ENCODE assay signal across 8 cellular contexts in genomic region chr12:112419269-112420133, GRCh38. TPM values are rescaled to one million over a fixed set of nuclear protein-coding genes. Genes with fewer than 3 reads are reported as not detected.
DNase-seq lines count a peak whose midpoint lies in the region; ATAC-seq, FAIRE-seq and TF ChIP-seq lines count a peak whose summit lies in the region.

No MANE protein-coding gene starts in this region.

- peak overlapping the region; percentile 89 for H3K9ac ChIP-seq in OCI-LY1 (ENCODE audit: low read length)
- H3K9ac ChIP-seq in kidney (ENCODE audit: low read length in 2 of 2) = peak overlapping the region; percentile 50 to 97

- H3F3A ChIP-seq in OCI-LY1 (ENCODE audit: insufficient read depth, low read length) = no peaks in the 10 kb centered on the region

- H3K79me2 ChIP-seq in OCI-LY1 (ENCODE audit: insufficient read depth, low read length) = peaks cover 54% of the 10 kb centered on the region

- DNase-seq in SIG-M5 treated with dmso at 0.1 percent for 504 hours (lab: John Stamatoyannopoulos, UW; ENCODE audit: unreplicated experiment) (peak; percentile 74), SIG-M5 (lab: John Stamatoyannopoulos, UW) (no peak), breast epithelium (ENCODE audit: low spot score in 2 of 2) (peak; percentile 72 to 77), kidney (peak; percentile 88)
- DNase-seq in stimulated activated CD8-positive, alpha-beta memory T cell treated with anti-CD3 and anti-CD28 coated beads, Interleukin-7, amount 100 ng/mL, for 24 hours (ENCODE audit: low read depth) = peak; percentile 15

- no peak for FAIRE-seq in kidney (lab: Jason Lieb, UNC)

- H3K27me3 ChIP-seq in OCI-LY1 (ENCODE audit: insufficient read depth, low read length) (no peaks in the 10 kb centered on the region), breast epithelium (no peaks in the 10 kb centered on the region)

- no peaks in the 10 kb centered on the region for H4K20me1 ChIP-seq in OCI-LY1 (ENCODE audit: insufficient read depth, low read length)

- peak overlapping the region; percentile 98 for H3K4me2 ChIP-seq in OCI-LY1 (ENCODE audit: low read length)

- peaks cover 41% of the 10 kb centered on the region for H3K4me1 ChIP-seq in OCI-LY1 (ENCODE audit: insufficient read depth, low read length, severe bottlenecking)
- H3K4me1 ChIP-seq in breast epithelium = no peaks in the 10 kb centered on the region
- H3K4me1 ChIP-seq in kidney (ENCODE audit: control insufficient read depth in 1 of 2, insufficient read depth in 1 of 2, low read depth in 1 of 2, low read length in 2 of 2) = peaks cover 9% of the 10 kb centered on the region in 2 donors

- peak; percentile 46 for ATAC-seq in HG02588 (IDR thresholded peaks at IDR 0.05; ENCODE audit: unreplicated experiment)
- ATAC-seq in GM18519 (IDR thresholded peaks at IDR 0.05; ENCODE audit: low FRiP score, unreplicated experiment) = no peak

- H3K9me3 ChIP-seq in OCI-LY1 (ENCODE audit: low read length) = no peaks in the 10 kb centered on the region
- no peaks in the 10 kb centered on the region for H3K9me3 ChIP-seq in breast epithelium
- H3K9me3 ChIP-seq in kidney (ENCODE audit: control insufficient read depth in 1 of 2, low read length in 2 of 2) = no peaks in the 10 kb centered on the region

- H3K4me3 ChIP-seq in OCI-LY1 (ENCODE audit: low read depth, low read length, poor library complexity, severe bottlenecking) (peak overlapping the region; percentile 89), breast epithelium (peak overlapping the region; percentile 90 to 100 (median 93)), kidney (ENCODE audit: low read length in 2 of 2) (peak overlapping the region; percentile 88 to 98)

- TF ChIP-seq CTCF in OCI-LY1 (IDR thresholded peaks at IDR 0.05; ENCODE audit: low read length) = no peak
- peak in 1 of 3 donors; percentile 2 for TF ChIP-seq CTCF in breast epithelium (IDR thresholded peaks at IDR 0.05)
- no peak for TF ChIP-seq CTCF in kidney (IDR thresholded peaks at IDR 0.05; ENCODE audit: borderline replicate concordance, extremely low read depth, insufficient read depth)

- H3K36me3 ChIP-seq in OCI-LY1 (ENCODE audit: insufficient read depth, low read length) = peaks cover 12% of the 10 kb centered on the region; the same call in 1 of the 2 replicates
- no peaks in the 10 kb centered on the region for H3K36me3 ChIP-seq in breast epithelium
- H3K36me3 ChIP-seq in kidney (ENCODE audit: control insufficient read depth in 1 of 2, insufficient read depth in 2 of 2, low read length in 2 of 2) = no peaks in the 10 kb centered on the region

- no peak overlapping the region for H2AFZ ChIP-seq in OCI-LY1 (ENCODE audit: low read length)

- H3K27ac ChIP-seq in OCI-LY1 (ENCODE audit: low read depth, low read length, poor library complexity, severe bottlenecking) = peak overlapping the region; percentile 19
- peak overlapping the region; percentile 96 to 100 for H3K27ac ChIP-seq in breast epithelium
- peak overlapping the region; percentile 95 for H3K27ac ChIP-seq in kidney (ENCODE audit: low read depth in 2 of 2, low read length in 2 of 2)

- no peak for TF ChIP-seq POLR2A in breast epithelium (IDR thresholded peaks at IDR 0.05)

- intact Hi-C loops in breast epithelium (cut with DNase I; ENCODE audit: low total_unique reads) (no loop called here), kidney (cut with DNase I) (no loop called here)

- no peaks in the 10 kb centered on the region for H3K9me2 ChIP-seq in OCI-LY1 (ENCODE audit: low read depth, low read length)

RNA-seq across cellular contexts. Expression of gene PTPN11, which starts 0.8 kb away (rescaled TPM):
- total RNA-seq in breast epithelium (100 to 1,000 TPM in 1 of 3 donors, 10 to 100 TPM in 2; 73.8 to 288 (median 91.4) TPM), kidney (105 TPM)
- 20.0 TPM for polyA plus RNA-seq in kidney (ENCODE audit: insufficient read depth, low read depth, low replicate concordance)

RNA-seq across cellular contexts. Expression of gene RPL6, which starts 10.1 kb away (rescaled TPM):
- total RNA-seq in breast epithelium (1,000 to 10,000 TPM; 1,571 to 1,840 (median 1,826) TPM), kidney (966 TPM)
- polyA plus RNA-seq in kidney (ENCODE audit: insufficient read depth, low read depth, low replicate concordance) = 1,525 TPM

RNA-seq across cellular contexts. Expression of gene HECTD4, which starts 37.3 kb away (rescaled TPM):
- total RNA-seq in breast epithelium (10 to 100 TPM; 37.6 to 57.4 (median 49.5) TPM), kidney (53.1 TPM)
- polyA plus RNA-seq in kidney (ENCODE audit: insufficient read depth, low read depth, low replicate concordance) = 15.6 TPM

Comparison
In these comparisons a context has a peak if more than half of its experiments do, and no peak if none do; other contexts are left out.
1. H3K27ac ChIP-seq: peak in every context shown above with its lines; median percentile 98 in breast epithelium; 95 in kidney; 19 in OCI-LY1.